ENCODE assay signal across 8 cellular contexts in the genomic region with DNA sequence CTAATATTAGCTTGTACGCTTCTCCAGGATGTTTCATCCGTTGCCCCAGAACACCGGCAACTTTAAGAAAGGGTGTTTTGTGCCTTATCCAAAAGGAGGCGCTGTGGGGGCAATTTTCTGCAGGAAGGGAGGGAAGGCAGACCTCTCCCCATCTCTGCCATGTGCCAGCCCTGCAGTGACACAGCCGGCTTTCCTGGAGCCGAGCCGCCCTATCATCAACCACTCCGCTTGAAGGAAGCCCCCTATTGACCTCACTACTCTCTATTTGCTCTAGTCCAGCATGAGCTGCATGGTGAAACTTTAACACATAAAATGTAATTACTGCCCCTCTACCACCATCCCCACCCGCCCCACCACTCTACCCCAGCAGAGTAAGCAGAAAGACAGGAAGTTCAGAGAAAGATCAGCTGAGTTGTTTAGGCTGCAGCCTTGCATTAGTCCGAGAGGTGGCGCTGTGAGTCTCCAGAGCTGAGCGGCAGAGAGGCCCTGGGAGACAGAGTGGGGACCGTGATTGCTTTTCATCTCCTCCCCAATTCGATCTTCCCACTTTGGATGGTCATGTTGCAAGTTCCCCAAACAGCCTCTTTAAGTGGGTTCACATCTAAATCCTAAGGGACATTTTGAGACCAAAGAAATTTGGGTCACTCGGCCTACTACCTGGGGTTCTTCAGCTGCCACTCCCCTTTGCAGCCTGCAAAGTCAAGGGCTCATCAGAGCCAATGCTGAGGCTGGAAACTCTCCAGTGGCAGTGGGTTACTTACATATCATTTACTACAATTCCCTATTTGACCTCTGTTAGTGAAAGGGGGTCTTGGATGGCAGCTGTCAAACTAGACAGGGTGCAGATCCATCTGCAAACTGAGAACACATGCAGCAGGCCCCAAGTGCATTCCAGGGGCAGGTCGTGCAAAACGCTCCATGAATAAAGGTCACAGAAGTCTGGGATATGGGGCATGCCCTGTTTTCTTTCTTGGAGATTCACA. TPM values are rescaled to one million over a fixed set of nuclear protein-coding genes. Genes with fewer than 3 reads are reported as not detected.
DNase-seq lines count a peak whose midpoint lies in the region; ATAC-seq and TF ChIP-seq lines count a peak whose summit lies in the region.

No MANE protein-coding gene starts in this region.

- no peaks in the 10 kb centered on the region for H4K20me1 ChIP-seq in OCI-LY7 (ENCODE audit: insufficient read depth, low read length)

- ATAC-seq in GM18870 (IDR thresholded peaks at IDR 0.05; ENCODE audit: unreplicated experiment) (peak; percentile 76), HG03442 (IDR thresholded peaks at IDR 0.05; ENCODE audit: unreplicated experiment) (peak; percentile 72)

- no peaks in the 10 kb centered on the region for H3K79me2 ChIP-seq in OCI-LY7 (ENCODE audit: insufficient read depth, low read depth, low read length)

- CTCF ChIA-PET in OCI-LY7 (lab: Charles Lee; ENCODE audit: unreplicated experiment), result interaction anchor here (0.6 kb wide), 1 partner anchor 314 kb away, joined by 5 read pairs; no protein-coding TSS in a partner anchor

- POLR2A ChIA-PET in OCI-LY7 (lab: Charles Lee), result interaction anchor here (2.1 kb wide), 1 partner anchor 9 kb away, joined by 7 read pairs; no protein-coding TSS in a partner anchor

- no peaks in the 10 kb centered on the region for H3K27me3 ChIP-seq in neutrophil

- intact Hi-C loops in OCI-LY7 (cut with micrococcal nuclease; ENCODE audit: unreplicated experiment), result loop anchor here (1.0 kb wide), 1 partner anchor 314 kb away; no protein-coding TSS in a partner anchor

- H3K27ac ChIP-seq in OCI-LY7 (ENCODE audit: low read depth, low read length, poor library complexity, severe bottlenecking), result no peak overlapping the region
- no peak overlapping the region for H3K27ac ChIP-seq in neutrophil

- H3K4me3 ChIP-seq in OCI-LY7 (ENCODE audit: low read depth, low read length, poor library complexity, severe bottlenecking), result no peak overlapping the region
- H3K4me3 ChIP-seq in foreskin fibroblast (ENCODE audit: low read depth in 1 of 2, low read length in 2 of 2), result no peak overlapping the region
- H3K4me3 ChIP-seq in neutrophil (ENCODE audit: low read depth in 1 of 2, low read length in 1 of 2), result no peak overlapping the region

- no peak overlapping the region for H3K4me2 ChIP-seq in OCI-LY7 (ENCODE audit: low read length)

- H3K9me2 ChIP-seq in OCI-LY7 (ENCODE audit: insufficient read depth, low read length), result no peaks in the 10 kb centered on the region

- H3K36me3 ChIP-seq in OCI-LY7 (ENCODE audit: insufficient read depth, low read length) (no peaks in the 10 kb centered on the region), neutrophil (no peaks in the 10 kb centered on the region)

- BruUV-seq in OCI-LY7 (replicated peaks; lab: Mats Ljungman, UMichigan), result no TSS peak

- H3K9me3 ChIP-seq in OCI-LY7 (ENCODE audit: low read length), result no peaks in the 10 kb centered on the region
- H3K9me3 ChIP-seq in neutrophil, result no peaks in the 10 kb centered on the region

- TF ChIP-seq CTCF in AG09319 (IDR thresholded peaks at IDR 0.05; ENCODE audit: low read depth, low read length) (peak; percentile 82), OCI-LY7 (conservative IDR thresholded peaks at IDR 0.05; ENCODE audit: low read length) (peak; percentile 83), foreskin fibroblast (IDR thresholded peaks at IDR 0.05; ENCODE audit: low read depth, low read length) (peak; percentile 74), neutrophil (IDR thresholded peaks at IDR 0.05) (peak; percentile 28)

- no peak for DNase-seq in AG09319 (ENCODE audit: extremely low read depth, low read depth)
- peak; percentile 56 for DNase-seq in OCI-LY7 (ENCODE audit: low spot score)
- peak; percentile 22 for DNase-seq in activated effector memory CD4-positive, alpha-beta T cell treated with Interleukin-2 at 50 U/mL for 16 hours
- DNase-seq in foreskin fibroblast, result peak; percentile 23 to 70
- peak; percentile 65 for DNase-seq in ureter (ENCODE audit: low spot score)

- no peaks in the 10 kb centered on the region for H3K4me1 ChIP-seq in OCI-LY7 (ENCODE audit: insufficient read depth, low read length, poor library complexity, severe bottlenecking)
- H3K4me1 ChIP-seq in neutrophil (ENCODE audit: control insufficient read depth in 1 of 2, insufficient read depth in 1 of 2, low read depth in 1 of 2, low read length in 1 of 2), result peaks cover 0 to 3% of the 10 kb centered on the region in 2 experiments

- no peak overlapping the region for H2AFZ ChIP-seq in OCI-LY7 (ENCODE audit: low read length)

RNA-seq across cellular contexts. Expression of a gene that starts 24.7 kb away (rescaled TPM):
- 21.0 and 44.8 TPM in 2 replicates for total RNA-seq in OCI-LY7 (2014; rRNA removed; shearing (Covaris generic))
- total RNA-seq in OCI-LY7 (2022) (39.9 and 45.8 TPM in 2 replicates), ureter (9.4 TPM)

Comparison
In these comparisons a context has a peak if more than half of its experiments do, and no peak if none do; other contexts are left out.
1. CTCF ChIP-seq: peak in every context shown above with its lines; median percentile 83 in OCI-LY7; 82 in AG09319; 74 in foreskin fibroblast; 28 in neutrophil.